Comparison of ENCODE assay signal across 8 cellular contexts in genomic region chr7:99326408-99326782, GRCh38. TPM values are rescaled to one million over a fixed set of nuclear protein-coding genes. Genes with fewer than 3 reads are reported as not detected.
DNase-seq lines count a peak whose midpoint lies in the region; ATAC-seq, FAIRE-seq and TF ChIP-seq lines count a peak whose summit lies in the region.

No MANE protein-coding gene starts in this region.

- no peak overlapping the region for H2BK120ac ChIP-seq in H1 (replicated peaks; ENCODE audit: low read depth, low read length)

- peaks cover 45% of the 10 kb centered on the region for H3K4me1 ChIP-seq in CD8-positive, alpha-beta T cell (ENCODE audit: insufficient read depth, low read length)
- H3K4me1 ChIP-seq in H1 (replicated peaks in 1 of 4; ENCODE audit: control insufficient read depth in 3 of 4, insufficient read depth in 4 of 4, low read length in 3 of 4) (no peaks in the 10 kb centered on the region; a peak in 2 of 7 replicates), neutrophil (ENCODE audit: control insufficient read depth in 1 of 2, insufficient read depth in 1 of 2, low read depth in 1 of 2, low read length in 1 of 2) (peaks cover 49 to 54% of the 10 kb centered on the region in 2 experiments)

- no peak overlapping the region for H2BK5ac ChIP-seq in H1 (ENCODE audit: low read depth, low read length)

- no peak for ATAC-seq in CD8-positive, alpha-beta T cell
- ATAC-seq in HG02588 (IDR thresholded peaks at IDR 0.05; ENCODE audit: unreplicated experiment), result no peak
- no peak for ATAC-seq in GM18520 (IDR thresholded peaks at IDR 0.05; ENCODE audit: unreplicated experiment)

- TF ChIP-seq RAD21 in H1 (IDR thresholded peaks at IDR 0.05 in 1 of 2, conservative IDR thresholded peaks at IDR 0.05 in 1 of 2; ENCODE audit: low read depth in 2 of 2, low read length in 2 of 2), result no peak

- H3K27ac Mint-ChIP-seq in CD8-positive, alpha-beta T cell, result peak overlapping the region; percentile 94

- peaks cover 19% of the 10 kb centered on the region for H3K36me3 Mint-ChIP-seq in CD8-positive, alpha-beta T cell

- H3K4me3 ChIP-seq in CD8-positive, alpha-beta T cell (ENCODE audit: low read depth, low read length), result peak overlapping the region; percentile 100
- H3K4me3 ChIP-seq in NB4 (ENCODE audit: low read depth, low read length) (peak overlapping the region; percentile 98), H1 (ENCODE audit: extremely low read depth in 1 of 4, insufficient read depth in 2 of 4, low read depth in 3 of 4, low read length in 4 of 4) (peak overlapping the region; percentile 70 to 99 (median 94)), neutrophil (ENCODE audit: low read depth in 1 of 2, low read length in 1 of 2) (peak overlapping the region; percentile 98 to 99)

- no peak overlapping the region for H2BK12ac ChIP-seq in H1 (ENCODE audit: low read depth, low read length)

- no peaks in the 10 kb centered on the region for H3K9me3 Mint-ChIP-seq in CD8-positive, alpha-beta T cell

- H4K91ac ChIP-seq in H1 (replicated peaks; ENCODE audit: insufficient read length, low read length), result no peak overlapping the region

- 0 out of 2 replicates have a peak overlapping the region, but pooled peaks have one; percentile 10 for H2AFZ ChIP-seq in H1 (ENCODE audit: low read length)

- H4K5ac ChIP-seq in H1 (ENCODE audit: insufficient read length, low read depth, low read length), result no peak overlapping the region

- no peak overlapping the region for H2AK5ac ChIP-seq in H1 (ENCODE audit: low read depth, low read length)

- H3K36me3 ChIP-seq in CD8-positive, alpha-beta T cell (ENCODE audit: insufficient read depth, low read length), result no peaks in the 10 kb centered on the region
- H3K36me3 ChIP-seq in H1 (ENCODE audit: control insufficient read depth in 2 of 4, insufficient read depth in 4 of 4, low read length in 3 of 4) (no peaks in the 10 kb centered on the region), neutrophil (peaks cover 4% of the 10 kb centered on the region)

- no peak overlapping the region for H3K18ac ChIP-seq in H1 (ENCODE audit: extremely low read depth, low read length)

- no peaks in the 10 kb centered on the region; the same call in 1 of the 2 replicates for H3K79me1 ChIP-seq in H1 (ENCODE audit: low read depth, low read length)

- TF ChIP-seq POLR2A in NB4 (IDR thresholded peaks at IDR 0.05; ENCODE audit: extremely low read depth, insufficient read length) (no peak), H1 (IDR thresholded peaks at IDR 0.05; ENCODE audit: control extremely low read depth in 1 of 2, low read depth in 2 of 2, low read length in 2 of 2) (no peak)

- intact Hi-C loops in CD8-positive, alpha-beta T cell (cut with DNase I, micrococcal nuclease), result loop anchor here in 1 of 2 experiments (2.0 to 10.0 kb wide), 2 partner anchors 82 to 442 kb away; partner anchors contain the start of genes BUD31 and PDAP1

- CTCF ChIA-PET in CD8-positive, alpha-beta T cell (lab: Charles Lee), result interaction anchor here (0.6 to 0.9 kb wide), 2 partner anchors 12 to 321 kb away, joined by 3 to 4 read pairs; no protein-coding TSS in a partner anchor
- CTCF ChIA-PET in H1 (lab: Charles Lee; ENCODE audit: partially characterized antibody), result interaction anchor here (0.6 to 8.3 kb wide), 4 partner anchors 13 to 330 kb away, joined by 3 to 50 read pairs (median 3); no protein-coding TSS in a partner anchor

- H3K9me3 ChIP-seq in CD8-positive, alpha-beta T cell (ENCODE audit: low read length), result no peaks in the 10 kb centered on the region
- H3K9me3 ChIP-seq in H1 (ENCODE audit: insufficient read depth in 2 of 2, low read depth in 1 of 2, low read length in 1 of 2) (no peaks in the 10 kb centered on the region), neutrophil (no peaks in the 10 kb centered on the region)

- peaks cover 7% of the 10 kb centered on the region for H3K23me2 ChIP-seq in H1 (ENCODE audit: low read depth, low read length)

- H3K23ac ChIP-seq in H1 (ENCODE audit: insufficient read length), result no peak overlapping the region

- H2BK15ac ChIP-seq in H1 (ENCODE audit: low read length), result no peak overlapping the region

- no peak overlapping the region for H3K56ac ChIP-seq in H1 (replicated peaks; ENCODE audit: insufficient read length, low read depth, low read length)

- H3K9ac ChIP-seq in H1 (replicated peaks in 1 of 4; ENCODE audit: extremely low read depth in 1 of 4, low read depth in 3 of 4, low read length in 3 of 4), result peak overlapping the region; percentile 63 to 84 (median 76); a peak in 5 of 7 replicates

- peaks cover 0 to 4% of the 10 kb centered on the region in 2 experiments for H4K20me1 ChIP-seq in H1 (replicated peaks in 1 of 2; ENCODE audit: control insufficient read depth in 1 of 2, insufficient read depth in 2 of 2, low read length in 2 of 2)

- H3K27me3 ChIP-seq in CD8-positive, alpha-beta T cell (ENCODE audit: insufficient read depth, low read length), result no peaks in the 10 kb centered on the region
- no peaks in the 10 kb centered on the region for H3K27me3 ChIP-seq in H1 (replicated peaks in 1 of 4; ENCODE audit: control insufficient read depth in 3 of 4, extremely low read depth in 1 of 4, insufficient read depth in 3 of 4, low read length in 3 of 4)
- peaks cover 8% of the 10 kb centered on the region for H3K27me3 ChIP-seq in neutrophil

- H4K8ac ChIP-seq in H1 (ENCODE audit: extremely low read depth, insufficient read depth, low read length), result no peak overlapping the region

- peaks cover 0 to 44% of the 10 kb centered on the region in 2 experiments; a peak in 3 of 4 replicates for H3K79me2 ChIP-seq in H1 (ENCODE audit: control insufficient read depth in 1 of 2, insufficient read depth in 2 of 2, low read length in 2 of 2)

- H3K27me3 Mint-ChIP-seq in CD8-positive, alpha-beta T cell (ENCODE audit: low read depth), result no peaks in the 10 kb centered on the region

- TF ChIP-seq EP300 in H1 (IDR thresholded peaks at IDR 0.05; ENCODE audit: borderline replicate concordance in 1 of 2, low read depth in 2 of 2, low read length in 2 of 2), result no peak

- peak overlapping the region; percentile 72 to 75 for H3K4me2 ChIP-seq in H1 (ENCODE audit: insufficient read depth in 1 of 2, low read depth in 2 of 2, low read length in 2 of 2)

- no peak for TF ChIP-seq CTCF in CD8-positive, alpha-beta T cell (IDR thresholded peaks at IDR 0.05)
- no peak for TF ChIP-seq CTCF in NB4 (IDR thresholded peaks at IDR 0.05; ENCODE audit: low read depth, low read length)
- no peak for TF ChIP-seq CTCF in H1 (IDR thresholded peaks at IDR 0.05; ENCODE audit: control extremely low read depth in 1 of 3, insufficient read depth in 1 of 3, low read depth in 1 of 3, low read length in 3 of 3)
- no peak for TF ChIP-seq CTCF in neutrophil (IDR thresholded peaks at IDR 0.05)

- WGBS in H1 (ENCODE audit: extremely low coverage in 1 of 2, insufficient coverage in 1 of 2, insufficient read length in 1 of 2, insufficient replicate concordance in 2 of 2, low coverage in 1 of 2, low lambda C conversion rate in 2 of 2, missing lambda C conversion rate in 1 of 2), 2 experiments, result 19% methylated on average over 10 of the region's 10 CpGs; no CpG with 5 or more reads in 1 of the 2 experiments

- POLR2A ChIA-PET in CD8-positive, alpha-beta T cell (lab: Charles Lee), result interaction anchor here (0.8 to 1.3 kb wide), 4 partner anchors 82 to 232 kb away, joined by 3 to 5 read pairs (median 4); partner anchors contain the start of genes CPSF4, PDAP1, PTCD1 and ZKSCAN5
- POLR2A ChIA-PET in H1 (lab: Charles Lee; ENCODE audit: partially characterized antibody), result interaction anchor here (0.8 to 1.1 kb wide), 2 partner anchors 16 to 189 kb away, joined by 3 read pairs; no protein-coding TSS in a partner anchor

- no peak overlapping the region for H3K4ac ChIP-seq in H1 (replicated peaks; ENCODE audit: insufficient read length, low read depth, low read length)

- H3K4me3 Mint-ChIP-seq in CD8-positive, alpha-beta T cell, result peak overlapping the region; percentile 89

- peaks cover 48% of the 10 kb centered on the region for H3K4me1 Mint-ChIP-seq in CD8-positive, alpha-beta T cell (ENCODE audit: low read depth)

- no peak overlapping the region for H2BK20ac ChIP-seq in H1 (ENCODE audit: low read length)

- DNase-seq in CD8-positive, alpha-beta T cell, result no peak
- DNase-seq in NB4 (ENCODE audit: low read depth) (no peak), H1 (ENCODE audit: low read depth in 1 of 2, low spot score in 2 of 2) (no peak), NK-92 (lab: John Stamatoyannopoulos, UW; ENCODE audit: unreplicated experiment) (no peak), Ammon's horn (ENCODE audit: low spot score) (no peak)

- no peak overlapping the region for H3K14ac ChIP-seq in H1 (ENCODE audit: insufficient read length)

- FAIRE-seq in H1 (lab: Jason Lieb, UNC), result no peak

- H3K27ac ChIP-seq in CD8-positive, alpha-beta T cell (ENCODE audit: low read depth, low read length), result peak overlapping the region; percentile 87
- H3K27ac ChIP-seq in H1 (ENCODE audit: low read depth, low read length), result no peak overlapping the region
- H3K27ac ChIP-seq in neutrophil, result peak overlapping the region; percentile 94

RNA-seq across cellular contexts. Expression of gene ARPC1A, which starts 0.7 kb away (rescaled TPM):
- total RNA-seq in CD8-positive, alpha-beta T cell, result 10 to 100 TPM; 33.1 to 38.2 TPM
- total RNA-seq in H1 (2021; fragmentation: NEBNext Ultra II Directional; extraction: Animal tissue kit (Norgen Biotek cat#: 25700)), result 147 and 155 TPM in 2 replicates
- 123 and 140 TPM in 2 replicates for polyA plus RNA-seq in H1 (2011; rRNA removed)
- polyA plus RNA-seq in H1 (2011; cell fraction: cytosol; rRNA removed), result 115 TPM
- 109 TPM for polyA plus RNA-seq in H1 (2011; cell fraction: nucleus; rRNA removed)
- polyA plus RNA-seq in H1 (2012, experiment 1 of 2), result 124 to 146 TPM (median 139 TPM) in 4 replicates
- 134 TPM for polyA plus RNA-seq in H1 (2012, experiment 2 of 2)
- 173 TPM for polyA plus RNA-seq in H1 (2013, experiment 1 of 2)
- polyA plus RNA-seq in H1 (2013, experiment 2 of 2), result 185 TPM
- polyA minus RNA-seq in H1 (2011; rRNA and poly(A)+ RNA removed), result 107 and 108 TPM in 2 replicates
- polyA minus RNA-seq in H1 (2011; cell fraction: cytosol; rRNA and poly(A)+ RNA removed), result 49.9 TPM
- 47.1 TPM for polyA minus RNA-seq in H1 (2011; cell fraction: nucleus; rRNA and poly(A)+ RNA removed)

RNA-seq across cellular contexts. Expression of gene ARPC1B, which starts 48.1 kb away (rescaled TPM):
- 10 to 100 TPM; 68.5 to 70.5 TPM for total RNA-seq in CD8-positive, alpha-beta T cell
- total RNA-seq in H1 (2021; fragmentation: NEBNext Ultra II Directional; extraction: Animal tissue kit (Norgen Biotek cat#: 25700)), result 61.8 and 64.5 TPM in 2 replicates
- 115 and 165 TPM in 2 replicates for polyA plus RNA-seq in H1 (2011; rRNA removed)
- polyA plus RNA-seq in H1 (2011; cell fraction: cytosol; rRNA removed), result 131 TPM
- polyA plus RNA-seq in H1 (2011; cell fraction: nucleus; rRNA removed), result 118 TPM
- 92.2 to 133 TPM (median 114 TPM) in 4 replicates for polyA plus RNA-seq in H1 (2012, experiment 1 of 2)
- polyA plus RNA-seq in H1 (2012, experiment 2 of 2), result 70.9 TPM
- 63.9 TPM for polyA plus RNA-seq in H1 (2013, experiment 1 of 2)
- polyA plus RNA-seq in H1 (2013, experiment 2 of 2), result 58.2 TPM
- 33.9 and 53.6 TPM in 2 replicates for polyA minus RNA-seq in H1 (2011; rRNA and poly(A)+ RNA removed)
- polyA minus RNA-seq in H1 (2011; cell fraction: cytosol; rRNA and poly(A)+ RNA removed), result 42.2 TPM
- polyA minus RNA-seq in H1 (2011; cell fraction: nucleus; rRNA and poly(A)+ RNA removed), result 46.0 TPM

RNA-seq across cellular contexts. Expression of gene MYH16, which starts 53.8 kb away (rescaled TPM):
- not detected for total RNA-seq in CD8-positive, alpha-beta T cell
- not detected in 2 replicates for total RNA-seq in H1 (2021; fragmentation: NEBNext Ultra II Directional; extraction: Animal tissue kit (Norgen Biotek cat#: 25700))
- polyA plus RNA-seq in H1 (2011; rRNA removed), result not detected in 2 replicates
- not detected for polyA plus RNA-seq in H1 (2011; cell fraction: cytosol; rRNA removed)
- not detected for polyA plus RNA-seq in H1 (2011; cell fraction: nucleus; rRNA removed)
- polyA plus RNA-seq in H1 (2012, experiment 1 of 2), result not detected in 4 replicates
- not detected for polyA plus RNA-seq in H1 (2012, experiment 2 of 2)
- polyA plus RNA-seq in H1 (2013, experiment 1 of 2), result not detected
- not detected for polyA plus RNA-seq in H1 (2013, experiment 2 of 2)
- not detected in 2 replicates for polyA minus RNA-seq in H1 (2011; rRNA and poly(A)+ RNA removed)
- polyA minus RNA-seq in H1 (2011; cell fraction: cytosol; rRNA and poly(A)+ RNA removed), result not detected
- not detected for polyA minus RNA-seq in H1 (2011; cell fraction: nucleus; rRNA and poly(A)+ RNA removed)
